ENCODE assay signal across 17 cellular contexts in the genomic region with DNA sequence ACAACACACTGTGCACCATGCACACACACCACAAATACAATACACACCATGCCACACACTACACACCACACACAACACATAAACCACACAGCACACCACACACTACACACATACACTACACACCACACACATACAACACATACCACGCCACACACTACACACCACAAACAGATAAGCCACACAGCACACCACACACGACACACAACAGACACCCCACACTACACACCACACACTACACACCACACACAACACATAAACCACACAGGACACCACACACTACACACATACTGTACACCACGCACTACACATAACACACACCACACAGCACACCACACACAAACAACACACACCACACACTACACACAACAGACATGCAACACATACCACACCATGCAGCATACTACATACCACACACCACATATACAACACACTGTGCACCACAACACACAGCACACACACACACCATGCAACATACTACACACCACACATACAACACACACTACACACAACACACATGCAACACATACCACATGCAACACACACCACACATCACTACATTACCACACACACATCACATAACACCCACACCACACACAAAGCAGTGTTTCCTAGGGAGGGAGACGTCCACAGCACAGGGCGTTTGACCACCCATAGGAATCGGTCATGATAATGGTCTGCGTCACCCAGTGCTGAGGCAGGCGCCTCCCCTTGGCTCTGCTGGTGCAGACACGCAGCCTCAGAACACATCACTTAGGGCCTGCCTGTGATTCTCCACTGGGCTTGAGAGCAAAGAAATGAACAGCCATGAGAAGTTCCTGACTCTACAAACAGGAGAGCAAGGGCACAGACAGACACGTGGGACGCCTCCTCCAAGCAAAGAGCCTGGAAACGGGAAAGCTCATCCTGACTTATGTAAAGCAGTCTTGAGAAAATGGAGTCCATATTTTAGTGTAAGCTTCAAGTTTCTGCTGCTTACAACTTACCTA.
"Had no signal": no experiment of that assay in that cellular context is flagged by ENCODE, and none has a peak within 500 bp of the region (broad histone marks: within the 10 kb centered on the region; RNA-seq: fewer than 3 reads in every experiment).

No MANE protein-coding gene starts in this region.

- H3K27ac ChIP-seq: left lung, pancreas, thyroid gland had no signal

- FAIRE-seq: pancreas, small intestine had no signal

- ATAC-seq: activated naive CD4-positive, alpha-beta T cell treated with anti-CD3 and anti-CD28 coated beads, Interleukin-2, amount 50 U/mL, for 72 hours; left lung; pancreas; SK-N-SH treated with all-trans-retinoic acid at 6 μM for 48 hours; WTC11 had no signal

- H3K27ac Mint-ChIP-seq: activated naive CD4-positive, alpha-beta T cell treated with anti-CD3 and anti-CD28 coated beads, Interleukin-2, amount 50 U/mL, for 72 hours; activated T-helper 2 cell treated with anti-CD3 and anti-CD28 coated beads, Interferon-gamma antibody, Interleukin-2, Interleukin-4, amounts not matched to agents 10 μg/mL and 5 μg/mL and 100 μg/mL, durations not matched to agents 14 hours and 24 hours and 36 hours; brain; T-helper 1 cell treated with Interleukin-12 subunit alpha and Interleukin-12 subunit beta and Interleukin-4 antibody, amounts not matched to agents 30 μg/mL and 1 μg/mL, for 36 hours; WTC11 had no signal

- H3K9me3 ChIP-seq: pancreas, thyroid gland had no signal

- H3K4me3 Mint-ChIP-seq: brain; T-helper 1 cell treated with Interleukin-12 subunit alpha and Interleukin-12 subunit beta and Interleukin-4 antibody, amounts not matched to agents 30 μg/mL and 1 μg/mL, for 36 hours; WTC11 had no signal

- H3K4me3 ChIP-seq: left lung, pancreas, thyroid gland had no signal

- H3K27me3 Mint-ChIP-seq: brain had no signal

- H3K27me3 ChIP-seq: left lung, pancreas, thyroid gland had no signal

- DNase-seq: activated CD4-positive, alpha-beta T cell treated with anti-CD3 and anti-CD28 coated beads for 48 hours; activated CD8-positive, alpha-beta memory T cell treated with anti-CD3 and anti-CD28 coated beads for 24 hours; amniotic stem cell; cerebellar nuclear complex; dermis blood vessel endothelial cell; hypothalamus; pancreas; retina; small intestine; thyroid gland had no signal

- H3K4me1 Mint-ChIP-seq: brain, WTC11 had no signal

- H3K4me1 ChIP-seq: left lung, pancreas, thyroid gland had no signal

- H3K36me3 ChIP-seq: left lung, pancreas, thyroid gland had no signal
